7 cellular contexts compared by ENCODE assay signal in genomic region chr9:77489405-77490163, GRCh38.
A peak's percentile ranks its signal among the peaks of the same experiment; 100 is the strongest.
DNase-seq lines count a peak whose midpoint lies in the region; ATAC-seq and TF ChIP-seq lines count a peak whose summit lies in the region.
"Not testable (repeated sequence)": the region's sequence is repeated elsewhere in the genome, so short reads cannot be mapped to it uniquely, and the experiment has no call there.

No MANE protein-coding gene starts in this region.

- DNase-seq in Jurkat, Clone E6-1 (ENCODE audit: low read depth, low spot score): peak; percentile 71
- not testable (repeated sequence) for DNase-seq in WTC11 (ENCODE audit: low spot score); neural crest cell (ENCODE audit: low read depth, low spot score)
- DNase-seq in activated CD8-positive, alpha-beta memory T cell treated with anti-CD3 and anti-CD28 coated beads, Interleukin-2, amount 10 ng/mL, durations not matched to agents 7 days and 5 days: peak; percentile 50
- peak; percentile 39 for DNase-seq in activated naive CD4-positive, alpha-beta T cell treated with anti-CD3 and anti-CD28 coated beads for 36 hours

- POLR2A ChIA-PET in WTC11 (lab: Charles Lee): not testable (repeated sequence)

- peaks cover 51% of the 10 kb centered on the region for H3K36me3 Mint-ChIP-seq in WTC11
- not testable (repeated sequence) for H3K36me3 Mint-ChIP-seq in activated CD8-positive, alpha-beta memory T cell treated with anti-CD3 and anti-CD28 coated beads, Interleukin-2, amount 10 ng/mL, durations not matched to agents 7 days and 5 days; activated naive CD4-positive, alpha-beta T cell treated with anti-CD3 and anti-CD28 coated beads for 36 hours (ENCODE audit: low read depth); dendritic cell treated with granulocyte-macrophage colony-stimulating factor and Interleukin-4, amounts not matched to agents 40 ng/mL and 50 ng/mL, for 4 days (ENCODE audit: low read depth); neural crest cell (ENCODE audit: low read depth); stimulated activated naive CD8-positive, alpha-beta T cell treated with anti-CD3 and anti-CD28 coated beads, Interleukin-15, Interleukin-2, amounts not matched to agents 100 ng/mL and 50 ng/mL, for 24 hours (ENCODE audit: low read depth)

- H3K27me3 Mint-ChIP-seq in WTC11 (ENCODE audit: low read depth); activated CD8-positive, alpha-beta memory T cell treated with anti-CD3 and anti-CD28 coated beads, Interleukin-2, amount 10 ng/mL, durations not matched to agents 7 days and 5 days; activated naive CD4-positive, alpha-beta T cell treated with anti-CD3 and anti-CD28 coated beads for 36 hours (ENCODE audit: low read depth); dendritic cell treated with granulocyte-macrophage colony-stimulating factor and Interleukin-4, amounts not matched to agents 40 ng/mL and 50 ng/mL, for 4 days; neural crest cell (ENCODE audit: low read depth); stimulated activated naive CD8-positive, alpha-beta T cell treated with anti-CD3 and anti-CD28 coated beads, Interleukin-15, Interleukin-2, amounts not matched to agents 100 ng/mL and 50 ng/mL, for 24 hours: not testable (repeated sequence)

- intact Hi-C loops in activated naive CD4-positive, alpha-beta T cell treated with anti-CD3 and anti-CD28 coated beads for 36 hours (cut with micrococcal nuclease); dendritic cell treated with granulocyte-macrophage colony-stimulating factor and Interleukin-4, amounts not matched to agents 40 ng/mL and 50 ng/mL, for 4 days (cut with micrococcal nuclease): not testable (repeated sequence)

- CTCF ChIA-PET in WTC11 (lab: Charles Lee): interaction anchor here (0.6 to 4.1 kb wide), 9 partner anchors 13 to 261 kb away, joined by 3 to 21 read pairs (median 6); partner anchors contain the start of gene GNA14
- CTCF ChIA-PET in activated CD8-positive, alpha-beta memory T cell treated with anti-CD3 and anti-CD28 coated beads, Interleukin-2, amount 10 ng/mL, durations not matched to agents 7 days and 5 days (lab: Charles Lee): interaction anchor here (0.8 to 5.5 kb wide), 7 partner anchors 14 to 322 kb away, joined by 3 to 167 read pairs (median 6); no protein-coding TSS in a partner anchor
- CTCF ChIA-PET in activated naive CD4-positive, alpha-beta T cell treated with anti-CD3 and anti-CD28 coated beads for 36 hours (lab: Charles Lee): interaction anchor here (0.9 to 6.9 kb wide), 6 partner anchors 12 to 105 kb away, joined by 3 to 84 read pairs (median 5); no protein-coding TSS in a partner anchor

- H3K4me3 Mint-ChIP-seq in WTC11, neural crest cell: not testable (repeated sequence)
- peak overlapping the region; percentile 73 for H3K4me3 Mint-ChIP-seq in activated CD8-positive, alpha-beta memory T cell treated with anti-CD3 and anti-CD28 coated beads, Interleukin-2, amount 10 ng/mL, durations not matched to agents 7 days and 5 days
- H3K4me3 Mint-ChIP-seq in activated naive CD4-positive, alpha-beta T cell treated with anti-CD3 and anti-CD28 coated beads for 36 hours: peak overlapping the region; percentile 69
- H3K4me3 Mint-ChIP-seq in dendritic cell treated with granulocyte-macrophage colony-stimulating factor and Interleukin-4, amounts not matched to agents 40 ng/mL and 50 ng/mL, for 4 days: peak overlapping the region; percentile 60
- H3K4me3 Mint-ChIP-seq in stimulated activated naive CD8-positive, alpha-beta T cell treated with anti-CD3 and anti-CD28 coated beads, Interleukin-15, Interleukin-2, amounts not matched to agents 100 ng/mL and 50 ng/mL, for 24 hours: peak overlapping the region; percentile 79

- not testable (repeated sequence) for H3K4me1 Mint-ChIP-seq in WTC11, neural crest cell
- H3K4me1 Mint-ChIP-seq in activated CD8-positive, alpha-beta memory T cell treated with anti-CD3 and anti-CD28 coated beads, Interleukin-2, amount 10 ng/mL, durations not matched to agents 7 days and 5 days: peaks cover 27% of the 10 kb centered on the region
- peaks cover 11% of the 10 kb centered on the region for H3K4me1 Mint-ChIP-seq in activated naive CD4-positive, alpha-beta T cell treated with anti-CD3 and anti-CD28 coated beads for 36 hours (ENCODE audit: low read depth)
- peaks cover 12% of the 10 kb centered on the region for H3K4me1 Mint-ChIP-seq in dendritic cell treated with granulocyte-macrophage colony-stimulating factor and Interleukin-4, amounts not matched to agents 40 ng/mL and 50 ng/mL, for 4 days (ENCODE audit: low read depth)
- H3K4me1 Mint-ChIP-seq in stimulated activated naive CD8-positive, alpha-beta T cell treated with anti-CD3 and anti-CD28 coated beads, Interleukin-15, Interleukin-2, amounts not matched to agents 100 ng/mL and 50 ng/mL, for 24 hours (ENCODE audit: low read depth): peaks cover 11% of the 10 kb centered on the region

- peaks cover 46% of the 10 kb centered on the region for H3K9me3 Mint-ChIP-seq in WTC11
- not testable (repeated sequence) for H3K9me3 Mint-ChIP-seq in activated CD8-positive, alpha-beta memory T cell treated with anti-CD3 and anti-CD28 coated beads, Interleukin-2, amount 10 ng/mL, durations not matched to agents 7 days and 5 days (ENCODE audit: low read depth); activated naive CD4-positive, alpha-beta T cell treated with anti-CD3 and anti-CD28 coated beads for 36 hours; neural crest cell; stimulated activated naive CD8-positive, alpha-beta T cell treated with anti-CD3 and anti-CD28 coated beads, Interleukin-15, Interleukin-2, amounts not matched to agents 100 ng/mL and 50 ng/mL, for 24 hours
- H3K9me3 Mint-ChIP-seq in dendritic cell treated with granulocyte-macrophage colony-stimulating factor and Interleukin-4, amounts not matched to agents 40 ng/mL and 50 ng/mL, for 4 days: peaks cover 25% of the 10 kb centered on the region

- peak overlapping the region; percentile 36 for H3K4me3 ChIP-seq in Jurkat, Clone E6-1 (ENCODE audit: low read length)

- peak overlapping the region; percentile 20; the same call in 1 of the 2 replicates for H3K27ac Mint-ChIP-seq in WTC11
- peak overlapping the region; percentile 44 for H3K27ac Mint-ChIP-seq in activated CD8-positive, alpha-beta memory T cell treated with anti-CD3 and anti-CD28 coated beads, Interleukin-2, amount 10 ng/mL, durations not matched to agents 7 days and 5 days
- not testable (repeated sequence) for H3K27ac Mint-ChIP-seq in activated naive CD4-positive, alpha-beta T cell treated with anti-CD3 and anti-CD28 coated beads for 36 hours; dendritic cell treated with granulocyte-macrophage colony-stimulating factor and Interleukin-4, amounts not matched to agents 40 ng/mL and 50 ng/mL, for 4 days; stimulated activated naive CD8-positive, alpha-beta T cell treated with anti-CD3 and anti-CD28 coated beads, Interleukin-15, Interleukin-2, amounts not matched to agents 100 ng/mL and 50 ng/mL, for 24 hours
- peak overlapping the region; percentile 36 for H3K27ac Mint-ChIP-seq in neural crest cell (ENCODE audit: unreplicated experiment)

- TF ChIP-seq CTCF in WTC11 (IDR thresholded peaks at IDR 0.05); neural crest cell (conservative IDR thresholded peaks at IDR 0.05): not testable (repeated sequence)

- ATAC-seq in WTC11; activated CD8-positive, alpha-beta memory T cell treated with anti-CD3 and anti-CD28 coated beads, Interleukin-2, amount 10 ng/mL, durations not matched to agents 7 days and 5 days: not testable (repeated sequence)

TF ChIP-seq in WTC11, 78 proteins besides CTCF, POLR2A, EP300 and RAD21:
- peak; percentile 38; the same call in 1 of the 2 replicates for TF ChIP-seq NFYB (CRISPR knock-in tag; conservative IDR thresholded peaks at IDR 0.05; ENCODE audit: low read depth)
